ENCODE assay signal across 27 cellular contexts in genomic region chr10:74669210-74669609, GRCh38.
"Had no signal": no experiment of that assay in that cellular context is flagged by ENCODE, and none has a peak within 500 bp of the region (broad histone marks: within the 10 kb centered on the region; RNA-seq: fewer than 3 reads in every experiment).

No MANE protein-coding gene starts in this region.

- H3K27me3 ChIP-seq: brain microvascular endothelial cell, cardiac muscle cell had no signal

- DNase-seq: activated CD4-positive, alpha-beta memory T cell treated with anti-CD3 and anti-CD28 coated beads, Interleukin-2, amount 10 ng/mL, durations not matched to agents 7 days and 5 days; activated CD4-positive, alpha-beta T cell treated with anti-CD3 and anti-CD28 coated beads for 36 hours; activated CD4-positive, alpha-beta T cell treated with anti-CD3 and anti-CD28 coated beads, Interleukin-2, amount 50 U/mL, for 1 hour; activated gamma-delta T cell treated with Interleukin-2 at 50 U/mL for 16 hours; activated naive CD4-positive, alpha-beta T cell treated with anti-CD3 and anti-CD28 coated beads, Interleukin-2, amount 10 ng/mL, durations not matched to agents 7 days and 5 days; activated naive CD8-positive, alpha-beta T cell treated with anti-CD3 and anti-CD28 coated beads for 36 hours; activated T-cell treated with anti-CD3 and anti-CD28 coated beads for 4 hours; activated T-cell treated with anti-CD3 and anti-CD28 coated beads, Interleukin-2, amount 50 U/mL, for 48 hours; brain microvascular endothelial cell; MM.1S; NCI-H1105; NCI-H1436; NCI-H1694 treated with DMSO at 0.1 percent for 48 hours; NCI-H2029 treated with DMSO at 0.1 percent for 48 hours; NCI-H345; NCI-H510A; NCI-H69; NK-92 treated with Interleukin-12 subunit alpha and Interleukin-12 subunit beta, amount 100 ng/mL, for 24 hours; OCI-M1; RPMI8226; T-helper 2 cell; T1000; WERI-Rb-1 had no signal

- H3K4me3 ChIP-seq: cardiac muscle cell had no signal

- ATAC-seq: activated CD4-positive, alpha-beta T cell treated with anti-CD3 and anti-CD28 coated beads for 36 hours; activated T-helper 17 cell treated with anti-CD3 and anti-CD28 coated beads, Interleukin-2, amount 50 U/mL, for 72 hours; Panc1; Right ventricle myocardium inferior had no signal

- H3K36me3 ChIP-seq: cardiac muscle cell had no signal

- H3K27ac ChIP-seq: brain microvascular endothelial cell, cardiac muscle cell, WERI-Rb-1 had no signal
